8 cellular contexts compared by ENCODE assay signal in genomic region chr1:108692724-108693655, GRCh38. TPM values are rescaled to one million over a fixed set of nuclear protein-coding genes. Genes with fewer than 3 reads are reported as not detected.
DNase-seq lines count a peak whose midpoint lies in the region; ATAC-seq and TF ChIP-seq lines count a peak whose summit lies in the region.

No MANE protein-coding gene starts in this region.

- H3K27ac Mint-ChIP-seq in HFFc6, result peak overlapping the region; percentile 91
- H3K27ac Mint-ChIP-seq in T-helper 17 cell, result peak overlapping the region; percentile 99

- no peaks in the 10 kb centered on the region for H3K27me3 ChIP-seq in iPS DF 6.9 (ENCODE audit: control insufficient read depth, insufficient read depth, low read length)
- no peaks in the 10 kb centered on the region for H3K27me3 ChIP-seq in smooth muscle cell (ENCODE audit: low read depth)

- peak; percentile 80 for ATAC-seq in T-helper 17 cell

- H3K27ac ChIP-seq in iPS DF 6.9 (ENCODE audit: low read length), result no peak overlapping the region
- H3K27ac ChIP-seq in smooth muscle cell (ENCODE audit: low read depth), result peak overlapping the region; percentile 93

- H3K79me2 ChIP-seq in smooth muscle cell (ENCODE audit: low read depth), result peaks cover 46% of the 10 kb centered on the region

- TF ChIP-seq CTCF in GM12875 (IDR thresholded peaks at IDR 0.05; ENCODE audit: borderline replicate concordance, insufficient read depth, low read depth, low read length), result 0 out of 2 replicates have a peak, but pooled peaks have one; percentile 16
- TF ChIP-seq CTCF in HFFc6 (IDR thresholded peaks at IDR 0.05), result peak; percentile 51
- TF ChIP-seq CTCF in astrocyte of the cerebellum (IDR thresholded peaks at IDR 0.05; ENCODE audit: low read depth, low read length, missing control alignments), result peak; percentile 36
- TF ChIP-seq CTCF in smooth muscle cell (IDR thresholded peaks at IDR 0.05; ENCODE audit: borderline replicate concordance, insufficient read depth, poor library complexity, severe bottlenecking), result peak; percentile 36

- peak overlapping the region; percentile 79 for H2AFZ ChIP-seq in smooth muscle cell (ENCODE audit: low read depth)

- H3K9ac ChIP-seq in smooth muscle cell (ENCODE audit: low read depth), result peak overlapping the region; percentile 92

- H3K4me1 ChIP-seq in iPS DF 6.9 (ENCODE audit: control insufficient read depth, insufficient read depth, low read length) (no peaks in the 10 kb centered on the region), smooth muscle cell (ENCODE audit: low read depth) (peaks cover 25% of the 10 kb centered on the region)

- H4K20me1 ChIP-seq in smooth muscle cell (ENCODE audit: low read depth), result peaks cover 54% of the 10 kb centered on the region

- peak; percentile 64 for DNase-seq in HFFc6
- peak; percentile 55 for DNase-seq in MV-4-11 (lab: John Stamatoyannopoulos, UW)
- DNase-seq in T-helper 17 cell, result peak in 2 of 3 donors; percentile 65 to 73
- DNase-seq in astrocyte of the cerebellum (ENCODE audit: low read depth), result peak; percentile 46
- no peak for DNase-seq in iPS DF 6.9 (ENCODE audit: low read depth, low spot score)
- no peak for DNase-seq in smooth muscle cell (lab: John Stamatoyannopoulos, UW; ENCODE audit: unreplicated experiment)
- no peak for DNase-seq in middle frontal gyrus (ENCODE audit: extremely low spot score, low spot score)

- WGBS in iPS DF 6.9 (ENCODE audit: insufficient coverage, insufficient read length), result no CpG with 5 or more reads among the region's 36 CpGs
- WGBS in smooth muscle cell (ENCODE audit: low lambda C conversion rate), result under 1% methylated on average over 32 of the region's 36 CpGs

- H3K4me1 Mint-ChIP-seq in HFFc6 (ENCODE audit: low read depth) (peaks cover 33% of the 10 kb centered on the region), T-helper 17 cell (peaks cover 34% of the 10 kb centered on the region)

- no peaks in the 10 kb centered on the region; the same call in 1 of the 2 replicates for H3K27me3 Mint-ChIP-seq in HFFc6 (ENCODE audit: insufficient read depth)
- no peaks in the 10 kb centered on the region for H3K27me3 Mint-ChIP-seq in T-helper 17 cell

- peak overlapping the region; percentile 95 for H3K4me2 ChIP-seq in smooth muscle cell

- H3K4me3 ChIP-seq in GM12875 (ENCODE audit: low read depth, low read length) (peak overlapping the region; percentile 83), astrocyte of the cerebellum (ENCODE audit: low read depth, low read length) (peak overlapping the region; percentile 83), iPS DF 6.9 (ENCODE audit: low read length) (peak overlapping the region; percentile 82), smooth muscle cell (peak overlapping the region; percentile 97)

- H3K9me3 ChIP-seq in T-helper 17 cell (ENCODE audit: control insufficient read depth, low read length, poor library complexity, severe bottlenecking) (no peaks in the 10 kb centered on the region), iPS DF 6.9 (ENCODE audit: control insufficient read depth, insufficient read depth, low read length) (no peaks in the 10 kb centered on the region), smooth muscle cell (replicated peaks; ENCODE audit: low read depth) (no peaks in the 10 kb centered on the region)

- H3K36me3 Mint-ChIP-seq in HFFc6 (ENCODE audit: low read depth) (peaks cover 41% of the 10 kb centered on the region), T-helper 17 cell (ENCODE audit: low read depth) (peaks cover 6% of the 10 kb centered on the region)

- in situ Hi-C loops in astrocyte of the cerebellum (cut with HindIII; ENCODE audit: low sequenced_read_pairs), result no loop called here

- peak overlapping the region; percentile 99 for H3K4me3 Mint-ChIP-seq in HFFc6
- peak overlapping the region; percentile 98 for H3K4me3 Mint-ChIP-seq in T-helper 17 cell

- H3K36me3 ChIP-seq in iPS DF 6.9 (ENCODE audit: control insufficient read depth, insufficient read depth, low read length), result peaks cover 7% of the 10 kb centered on the region; the same call in 1 of the 2 replicates
- peaks cover 26% of the 10 kb centered on the region for H3K36me3 ChIP-seq in smooth muscle cell (ENCODE audit: low read depth)

- no peaks in the 10 kb centered on the region for H3F3A ChIP-seq in smooth muscle cell (ENCODE audit: low read depth)

- no peaks in the 10 kb centered on the region for H3K9me3 Mint-ChIP-seq in HFFc6

RNA-seq across cellular contexts. Expression of gene PRPF38B, which starts 0.9 kb away (rescaled TPM):
- total RNA-seq in HFFc6 (2021; fragmentation: NEBNext Ultra II Directional; extraction: Animal tissue kit (Norgen Biotek cat#: 25700)), result 10 to 100 TPM; 19.9 to 24.1 (median 23.7) TPM
- 100 to 1,000 TPM; 124 to 134 TPM for total RNA-seq in T-helper 17 cell
- 28.0 and 38.3 TPM in 2 replicates for total RNA-seq in smooth muscle cell
- 20.6 and 34.6 TPM in 2 replicates for polyA plus RNA-seq in smooth muscle cell

RNA-seq across cellular contexts. Expression of gene FNDC7, which starts 19.7 kb away (rescaled TPM):
- under 1 TPM in 1 of 6 experiments, not detected in 5; 0.08 TPM for total RNA-seq in HFFc6 (2021; fragmentation: NEBNext Ultra II Directional; extraction: Animal tissue kit (Norgen Biotek cat#: 25700))
- total RNA-seq in T-helper 17 cell (under 1 TPM; 0.18 to 0.35 TPM), smooth muscle cell (0.09 and 0.18 TPM in 2 replicates)
- polyA plus RNA-seq in smooth muscle cell, result 0.07 TPM in 1 of 2 replicates, not detected in the other

RNA-seq across cellular contexts. Expression of gene HENMT1, which starts 32.1 kb away (rescaled TPM):
- 1 to 10 TPM in 2 of 6 experiments, under 1 TPM in 4; 0.37 to 2.7 (median 0.45) TPM for total RNA-seq in HFFc6 (2021; fragmentation: NEBNext Ultra II Directional; extraction: Animal tissue kit (Norgen Biotek cat#: 25700))
- total RNA-seq in T-helper 17 cell (10 to 100 TPM in 1 of 2 donors, 1 to 10 TPM in 1; 9.2 to 10.3 TPM), smooth muscle cell (1.6 and 2.2 TPM in 2 replicates)
- polyA plus RNA-seq in smooth muscle cell, result 3.5 and 3.9 TPM in 2 replicates

RNA-seq across cellular contexts. Expression of gene STXBP3, which starts 53.5 kb away (rescaled TPM):
- total RNA-seq in HFFc6 (2021; fragmentation: NEBNext Ultra II Directional; extraction: Animal tissue kit (Norgen Biotek cat#: 25700)), result 10 to 100 TPM; 42.2 to 44.6 (median 43.5) TPM
- total RNA-seq in T-helper 17 cell (10 to 100 TPM; 56.4 to 61.8 TPM), smooth muscle cell (69.8 and 70.7 TPM in 2 replicates)
- polyA plus RNA-seq in smooth muscle cell, result 25.8 and 27.9 TPM in 2 replicates

Comparison
In these comparisons a context has a peak if more than half of its experiments do, and no peak if none do; other contexts are left out.
1. DNase-seq: peak in HFFc6 (single experiment), MV-4-11 (single experiment), T-helper 17 cell (2 of 3) and astrocyte of the cerebellum (single experiment); none in iPS DF 6.9 (single experiment), smooth muscle cell (single experiment) and middle frontal gyrus (single experiment).
2. Peak in every context shown above with its lines, with median percentiles within 50 percentile points of each other: H3K4me3 ChIP-seq and CTCF ChIP-seq.